In genomic region chr17:1109606-1110523, GRCh38 we compare ENCODE assay signal across 8 cellular contexts.
DNase-seq lines count a peak whose midpoint lies in the region; ATAC-seq, FAIRE-seq and TF ChIP-seq lines count a peak whose summit lies in the region.
"Had no signal": no experiment of that assay in that cellular context is flagged by ENCODE, and none has a peak within 500 bp of the region (broad histone marks: within the 10 kb centered on the region; RNA-seq: fewer than 3 reads in every experiment).

No MANE protein-coding gene starts in this region.

- H3K14ac ChIP-seq in trophoblast cell (ENCODE audit: low read length) = peak overlapping the region; percentile 97

- H3K23ac ChIP-seq in trophoblast cell (ENCODE audit: low read length) = no peak overlapping the region

- H3K27me3 ChIP-seq in trophoblast cell (ENCODE audit: insufficient read depth, low read length) = no peaks in the 10 kb centered on the region

- H2AFZ ChIP-seq in trophoblast cell (ENCODE audit: insufficient read depth, low read length, poor library complexity) = peak overlapping the region; percentile 90

- H3K9me3 Mint-ChIP-seq in activated CD8-positive, alpha-beta T cell treated with anti-CD3 and anti-CD28 coated beads for 36 hours = no peaks in the 10 kb centered on the region

- H3K79me2 ChIP-seq in trophoblast cell (ENCODE audit: control insufficient read depth, insufficient read depth, low read length, poor library complexity) = peaks cover 11% of the 10 kb centered on the region

- no CpG with 5 or more reads among the region's 33 CpGs for WGBS in trophoblast cell (ENCODE audit: extremely low coverage, insufficient coverage, insufficient read length)

- peak overlapping the region; percentile 90 for H3K18ac ChIP-seq in trophoblast cell (ENCODE audit: low read length)

- H3K4me2 ChIP-seq in trophoblast cell (ENCODE audit: low read length) = peak overlapping the region; percentile 67

- H3K27ac ChIP-seq in trophoblast cell (ENCODE audit: low read depth, low read length) = peak overlapping the region; percentile 71

- H2AK5ac ChIP-seq in trophoblast cell (ENCODE audit: low read length) = peak overlapping the region; percentile 61

- H3K9ac ChIP-seq in trophoblast cell (ENCODE audit: low read length) = peak overlapping the region; percentile 17

- H3K4me1 ChIP-seq in trophoblast cell (ENCODE audit: control insufficient read depth in 1 of 2, insufficient read depth in 2 of 2, low read length in 2 of 2) = peaks cover 31 to 36% of the 10 kb centered on the region in 2 experiments

- H2BK12ac ChIP-seq in trophoblast cell (ENCODE audit: low read length) = peak overlapping the region; percentile 13

- peak overlapping the region; percentile 88 for H4K12ac ChIP-seq in trophoblast cell (ENCODE audit: low read depth, low read length)

- peak overlapping the region; percentile 78 for H3K4me3 Mint-ChIP-seq in activated CD8-positive, alpha-beta T cell treated with anti-CD3 and anti-CD28 coated beads for 36 hours

- no peaks in the 10 kb centered on the region for H3K36me3 Mint-ChIP-seq in activated CD8-positive, alpha-beta T cell treated with anti-CD3 and anti-CD28 coated beads for 36 hours (ENCODE audit: low read depth)

- H3K36me3 ChIP-seq in trophoblast cell (ENCODE audit: control insufficient read depth in 1 of 2, insufficient read depth in 2 of 2, low read length in 2 of 2) = peaks cover 4 to 6% of the 10 kb centered on the region in 2 experiments

- peaks cover 21% of the 10 kb centered on the region for H3K79me1 ChIP-seq in trophoblast cell (ENCODE audit: low read length)

- peak overlapping the region; percentile 73 for H3K4me3 ChIP-seq in trophoblast cell (ENCODE audit: low read depth, low read length)

- peak overlapping the region; percentile 99 for H4K91ac ChIP-seq in trophoblast cell (ENCODE audit: low read depth, low read length)

- H3K4ac ChIP-seq in trophoblast cell (ENCODE audit: low read depth, low read length) = peak overlapping the region; percentile 94

- H4K8ac ChIP-seq in trophoblast cell (ENCODE audit: low read depth, low read length) = peak overlapping the region; percentile 98

- H2BK120ac ChIP-seq in trophoblast cell (ENCODE audit: insufficient read depth, low read length, poor library complexity) = peak overlapping the region; percentile 93

- FAIRE-seq in HTR-8/SVneo (lab: Jason Lieb, UNC) = peak; percentile 48
- FAIRE-seq: colon had no signal

- H3K4me1 Mint-ChIP-seq in activated CD8-positive, alpha-beta T cell treated with anti-CD3 and anti-CD28 coated beads for 36 hours (ENCODE audit: low read depth) = peaks cover 36% of the 10 kb centered on the region

- peak overlapping the region; percentile 77 for H3K27ac Mint-ChIP-seq in activated CD8-positive, alpha-beta T cell treated with anti-CD3 and anti-CD28 coated beads for 36 hours

- peak; percentile 34 for DNase-seq in HTR-8/SVneo (ENCODE audit: insufficient read length, low spot score)
- DNase-seq in activated CD8-positive, alpha-beta T cell treated with anti-CD3 and anti-CD28 coated beads for 36 hours = peak; percentile 67
- peak; percentile 30 for DNase-seq in glomerular visceral epithelial cell (ENCODE audit: extremely low spot score)
- peak in 1 of 2 donors; percentile 29 for DNase-seq in trophoblast cell
- DNase-seq in NCI-H1048 (lab: John Stamatoyannopoulos, UW) = no peak

- H3K9me3 ChIP-seq in trophoblast cell (ENCODE audit: insufficient read depth, low read depth, low read length) = peaks cover 2% of the 10 kb centered on the region

- POLR2A ChIA-PET in activated CD8-positive, alpha-beta T cell treated with anti-CD3 and anti-CD28 coated beads for 36 hours (lab: Charles Lee) = interaction anchor here (1.1 to 1.2 kb wide), 3 partner anchors 9 to 91 kb away, joined by 3 to 5 read pairs (median 3); no protein-coding TSS in a partner anchor

- no peak for TF ChIP-seq CTCF in activated CD8-positive, alpha-beta T cell treated with anti-CD3 and anti-CD28 coated beads for 36 hours (IDR thresholded peaks at IDR 0.05)

- ATAC-seq in GM18498 (IDR thresholded peaks at IDR 0.05; ENCODE audit: unreplicated experiment) (peak; percentile 47), GM19395 (IDR thresholded peaks at IDR 0.05; ENCODE audit: unreplicated experiment) (no peak)
- peak; percentile 55 for ATAC-seq in activated CD8-positive, alpha-beta T cell treated with anti-CD3 and anti-CD28 coated beads for 36 hours

- CTCF ChIA-PET in activated CD8-positive, alpha-beta T cell treated with anti-CD3 and anti-CD28 coated beads for 36 hours (lab: Charles Lee) = interaction anchor here (0.8 to 5.6 kb wide), 3 partner anchors 13 to 78 kb away, joined by 3 to 32 read pairs (median 9); no protein-coding TSS in a partner anchor

- no peaks in the 10 kb centered on the region for H3K27me3 Mint-ChIP-seq in activated CD8-positive, alpha-beta T cell treated with anti-CD3 and anti-CD28 coated beads for 36 hours

- intact Hi-C loops in activated CD8-positive, alpha-beta T cell treated with anti-CD3 and anti-CD28 coated beads for 36 hours (cut with micrococcal nuclease) = no loop called here

- H2BK5ac ChIP-seq in trophoblast cell (ENCODE audit: low read depth, low read length, poor library complexity) = peak overlapping the region; percentile 86
